Comparison of ENCODE assay signal across 1 cellular context in the genomic region with DNA sequence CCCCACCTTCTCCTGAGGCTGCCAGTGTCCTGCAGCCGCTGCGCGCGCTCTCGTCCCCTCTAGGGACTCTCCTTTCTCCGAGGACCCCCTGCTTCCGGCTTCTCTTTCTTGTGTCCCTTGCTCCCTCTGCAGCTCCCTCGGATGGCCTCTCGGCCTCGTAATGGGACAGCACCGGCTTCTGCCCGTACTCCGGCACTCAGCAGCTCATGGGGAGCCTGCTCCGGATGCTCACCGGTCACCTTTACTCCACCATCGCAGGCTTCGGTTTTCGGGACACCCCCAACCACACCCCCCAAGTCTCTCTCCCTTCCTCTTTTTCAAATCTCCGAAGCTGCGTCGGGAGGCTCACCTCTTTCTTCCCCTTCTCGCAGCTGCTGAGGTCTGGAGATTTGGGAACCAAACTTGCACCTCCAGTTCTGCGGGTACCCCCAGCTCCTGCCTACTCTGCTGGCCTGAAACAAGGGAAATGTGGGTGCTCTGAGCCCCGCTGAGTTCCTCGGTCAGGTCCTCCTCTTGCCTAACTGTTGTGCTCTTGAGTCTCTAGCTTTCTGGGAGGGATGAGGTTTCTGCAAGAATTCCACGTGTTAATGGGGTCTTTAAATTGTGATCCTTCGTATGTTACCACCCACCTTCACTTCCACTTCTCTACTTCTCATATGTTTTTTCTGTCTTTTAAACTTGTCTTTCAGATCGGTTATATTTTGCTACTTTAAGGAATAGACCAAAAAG.
A peak's percentile ranks its signal among the peaks of the same experiment; 100 is the strongest.
TF ChIP-seq lines count a peak whose summit lies in the region.

No MANE protein-coding gene starts in this region.

TF ChIP-seq in K562, 482 proteins besides CTCF, POLR2A, EP300 and RAD21 (continued from another document and continues in another):
- TF ChIP-seq TCF3 (CRISPR knock-in tag; IDR thresholded peaks at IDR 0.05): no peak
- no peak for TF ChIP-seq PCBP1 (IDR thresholded peaks at IDR 0.05; ENCODE audit: low read depth, low read length, poor library complexity, severe bottlenecking)
- no peak for TF ChIP-seq SREBF1 (IDR thresholded peaks at IDR 0.05; ENCODE audit: borderline replicate concordance, low read depth, low read length)
- TF ChIP-seq, protein P1, sequence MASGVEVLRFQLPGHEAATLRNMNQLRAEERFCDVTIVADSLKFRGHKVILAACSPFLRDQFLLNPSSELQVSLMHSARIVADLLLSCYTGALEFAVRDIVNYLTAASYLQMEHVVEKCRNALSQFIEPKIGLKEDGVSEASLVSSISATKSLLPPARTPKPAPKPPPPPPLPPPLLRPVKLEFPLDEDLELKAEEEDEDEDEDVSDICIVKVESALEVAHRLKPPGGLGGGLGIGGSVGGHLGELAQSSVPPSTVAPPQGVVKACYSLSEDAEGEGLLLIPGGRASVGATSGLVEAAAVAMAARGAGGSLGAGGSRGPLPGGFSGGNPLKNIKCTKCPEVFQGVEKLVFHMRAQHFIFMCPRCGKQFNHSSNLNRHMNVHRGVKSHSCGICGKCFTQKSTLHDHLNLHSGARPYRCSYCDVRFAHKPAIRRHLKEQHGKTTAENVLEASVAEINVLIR (CRISPR knock-in tag; IDR thresholded peaks at IDR 0.05): no peak
- TF ChIP-seq ZKSCAN3 (CRISPR knock-in tag; IDR thresholded peaks at IDR 0.05): no peak
- no peak for TF ChIP-seq NR2C1 (IDR thresholded peaks at IDR 0.05)
- no peak for TF ChIP-seq NR2C1 (tag; IDR thresholded peaks at IDR 0.05)
- TF ChIP-seq, protein P2, sequence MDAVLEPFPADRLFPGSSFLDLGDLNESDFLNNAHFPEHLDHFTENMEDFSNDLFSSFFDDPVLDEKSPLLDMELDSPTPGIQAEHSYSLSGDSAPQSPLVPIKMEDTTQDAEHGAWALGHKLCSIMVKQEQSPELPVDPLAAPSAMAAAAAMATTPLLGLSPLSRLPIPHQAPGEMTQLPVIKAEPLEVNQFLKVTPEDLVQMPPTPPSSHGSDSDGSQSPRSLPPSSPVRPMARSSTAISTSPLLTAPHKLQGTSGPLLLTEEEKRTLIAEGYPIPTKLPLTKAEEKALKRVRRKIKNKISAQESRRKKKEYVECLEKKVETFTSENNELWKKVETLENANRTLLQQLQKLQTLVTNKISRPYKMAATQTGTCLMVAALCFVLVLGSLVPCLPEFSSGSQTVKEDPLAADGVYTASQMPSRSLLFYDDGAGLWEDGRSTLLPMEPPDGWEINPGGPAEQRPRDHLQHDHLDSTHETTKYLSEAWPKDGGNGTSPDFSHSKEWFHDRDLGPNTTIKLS (IDR thresholded peaks at IDR 0.05; ENCODE audit: borderline replicate concordance, low read depth): no peak
- TF ChIP-seq ZNF324 (CRISPR knock-in tag; IDR thresholded peaks at IDR 0.05): no peak
- no peak for TF ChIP-seq RBM17 (IDR thresholded peaks at IDR 0.05; ENCODE audit: borderline replicate concordance, low read depth, low read length)
- TF ChIP-seq, protein P3, sequence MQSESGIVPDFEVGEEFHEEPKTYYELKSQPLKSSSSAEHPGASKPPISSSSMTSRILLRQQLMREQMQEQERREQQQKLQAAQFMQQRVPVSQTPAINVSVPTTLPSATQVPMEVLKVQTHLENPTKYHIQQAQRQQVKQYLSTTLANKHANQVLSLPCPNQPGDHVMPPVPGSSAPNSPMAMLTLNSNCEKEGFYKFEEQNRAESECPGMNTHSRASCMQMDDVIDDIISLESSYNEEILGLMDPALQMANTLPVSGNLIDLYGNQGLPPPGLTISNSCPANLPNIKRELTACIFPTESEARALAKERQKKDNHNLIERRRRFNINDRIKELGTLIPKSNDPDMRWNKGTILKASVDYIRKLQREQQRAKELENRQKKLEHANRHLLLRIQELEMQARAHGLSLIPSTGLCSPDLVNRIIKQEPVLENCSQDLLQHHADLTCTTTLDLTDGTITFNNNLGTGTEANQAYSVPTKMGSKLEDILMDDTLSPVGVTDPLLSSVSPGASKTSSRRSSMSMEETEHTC (IDR thresholded peaks at IDR 0.05): no peak
- TF ChIP-seq, protein P4, sequence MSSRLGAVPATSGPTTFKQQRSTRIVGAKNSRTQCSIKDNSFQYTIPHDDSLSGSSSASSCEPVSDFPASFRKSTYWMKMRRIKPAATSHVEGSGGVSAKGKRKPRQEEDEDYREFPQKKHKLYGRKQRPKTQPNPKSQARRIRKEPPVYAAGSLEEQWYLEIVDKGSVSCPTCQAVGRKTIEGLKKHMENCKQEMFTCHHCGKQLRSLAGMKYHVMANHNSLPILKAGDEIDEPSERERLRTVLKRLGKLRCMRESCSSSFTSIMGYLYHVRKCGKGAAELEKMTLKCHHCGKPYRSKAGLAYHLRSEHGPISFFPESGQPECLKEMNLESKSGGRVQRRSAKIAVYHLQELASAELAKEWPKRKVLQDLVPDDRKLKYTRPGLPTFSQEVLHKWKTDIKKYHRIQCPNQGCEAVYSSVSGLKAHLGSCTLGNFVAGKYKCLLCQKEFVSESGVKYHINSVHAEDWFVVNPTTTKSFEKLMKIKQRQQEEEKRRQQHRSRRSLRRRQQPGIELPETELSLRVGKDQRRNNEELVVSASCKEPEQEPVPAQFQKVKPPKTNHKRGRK (tag; IDR thresholded peaks at IDR 0.05): no peak
- no peak for TF ChIP-seq TAL1 (IDR thresholded peaks at IDR 0.05)
- TF ChIP-seq GABPA (tag; conservative IDR thresholded peaks at IDR 0.05; ENCODE audit: low read depth): no peak; the same call in 1 of the 2 replicates
- TF ChIP-seq EGR1 (conservative IDR thresholded peaks at IDR 0.05): no peak
- no peak for TF ChIP-seq MAFF (IDR thresholded peaks at IDR 0.05; ENCODE audit: low read length)
- no peak for TF ChIP-seq MCM7 (IDR thresholded peaks at IDR 0.05)
- TF ChIP-seq FOXK1 (CRISPR knock-in tag; IDR thresholded peaks at IDR 0.05; ENCODE audit: borderline replicate concordance): no peak
- TF ChIP-seq FUS (optimal IDR thresholded peaks at IDR 0.05; ENCODE audit: low read depth, low read length): no peak
- TF ChIP-seq ZNF408 (CRISPR knock-in tag; IDR thresholded peaks at IDR 0.05; ENCODE audit: low read depth): no peak
- TF ChIP-seq, protein P5, sequence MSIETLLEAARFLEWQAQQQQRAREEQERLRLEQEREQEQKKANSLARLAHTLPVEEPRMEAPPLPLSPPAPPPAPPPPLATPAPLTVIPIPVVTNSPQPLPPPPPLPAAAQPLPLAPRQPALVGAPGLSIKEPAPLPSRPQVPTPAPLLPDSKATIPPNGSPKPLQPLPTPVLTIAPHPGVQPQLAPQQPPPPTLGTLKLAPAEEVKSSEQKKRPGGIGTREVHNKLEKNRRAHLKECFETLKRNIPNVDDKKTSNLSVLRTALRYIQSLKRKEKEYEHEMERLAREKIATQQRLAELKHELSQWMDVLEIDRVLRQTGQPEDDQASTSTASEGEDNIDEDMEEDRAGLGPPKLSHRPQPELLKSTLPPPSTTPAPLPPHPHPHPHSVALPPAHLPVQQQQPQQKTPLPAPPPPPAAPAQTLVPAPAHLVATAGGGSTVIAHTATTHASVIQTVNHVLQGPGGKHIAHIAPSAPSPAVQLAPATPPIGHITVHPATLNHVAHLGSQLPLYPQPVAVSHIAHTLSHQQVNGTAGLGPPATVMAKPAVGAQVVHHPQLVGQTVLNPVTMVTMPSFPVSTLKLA (conservative IDR thresholded peaks at IDR 0.05): peak; percentile 29 to 43; a peak in 2 of 4 replicates
- TF ChIP-seq KAT7 (CRISPR knock-in tag; IDR thresholded peaks at IDR 0.05; ENCODE audit: borderline replicate concordance): no peak; the same call in 1 of the 2 replicates
- TF ChIP-seq, protein P6, sequence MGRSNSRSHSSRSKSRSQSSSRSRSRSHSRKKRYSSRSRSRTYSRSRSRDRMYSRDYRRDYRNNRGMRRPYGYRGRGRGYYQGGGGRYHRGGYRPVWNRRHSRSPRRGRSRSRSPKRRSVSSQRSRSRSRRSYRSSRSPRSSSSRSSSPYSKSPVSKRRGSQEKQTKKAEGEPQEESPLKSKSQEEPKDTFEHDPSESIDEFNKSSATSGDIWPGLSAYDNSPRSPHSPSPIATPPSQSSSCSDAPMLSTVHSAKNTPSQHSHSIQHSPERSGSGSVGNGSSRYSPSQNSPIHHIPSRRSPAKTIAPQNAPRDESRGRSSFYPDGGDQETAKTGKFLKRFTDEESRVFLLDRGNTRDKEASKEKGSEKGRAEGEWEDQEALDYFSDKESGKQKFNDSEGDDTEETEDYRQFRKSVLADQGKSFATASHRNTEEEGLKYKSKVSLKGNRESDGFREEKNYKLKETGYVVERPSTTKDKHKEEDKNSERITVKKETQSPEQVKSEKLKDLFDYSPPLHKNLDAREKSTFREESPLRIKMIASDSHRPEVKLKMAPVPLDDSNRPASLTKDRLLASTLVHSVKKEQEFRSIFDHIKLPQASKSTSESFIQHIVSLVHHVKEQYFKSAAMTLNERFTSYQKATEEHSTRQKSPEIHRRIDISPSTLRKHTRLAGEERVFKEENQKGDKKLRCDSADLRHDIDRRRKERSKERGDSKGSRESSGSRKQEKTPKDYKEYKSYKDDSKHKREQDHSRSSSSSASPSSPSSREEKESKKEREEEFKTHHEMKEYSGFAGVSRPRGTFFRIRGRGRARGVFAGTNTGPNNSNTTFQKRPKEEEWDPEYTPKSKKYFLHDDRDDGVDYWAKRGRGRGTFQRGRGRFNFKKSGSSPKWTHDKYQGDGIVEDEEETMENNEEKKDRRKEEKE (IDR thresholded peaks at IDR 0.05; ENCODE audit: borderline replicate concordance in 1 of 2, control insufficient read depth in 1 of 2, low read depth in 2 of 2, low read length in 1 of 2): no peak
- TF ChIP-seq LCOR (CRISPR knock-in tag; IDR thresholded peaks at IDR 0.05): no peak
- TF ChIP-seq SAFB2 (IDR thresholded peaks at IDR 0.05; ENCODE audit: borderline replicate concordance, low read depth, low read length, severe bottlenecking): no peak
- TF ChIP-seq, protein P7, sequence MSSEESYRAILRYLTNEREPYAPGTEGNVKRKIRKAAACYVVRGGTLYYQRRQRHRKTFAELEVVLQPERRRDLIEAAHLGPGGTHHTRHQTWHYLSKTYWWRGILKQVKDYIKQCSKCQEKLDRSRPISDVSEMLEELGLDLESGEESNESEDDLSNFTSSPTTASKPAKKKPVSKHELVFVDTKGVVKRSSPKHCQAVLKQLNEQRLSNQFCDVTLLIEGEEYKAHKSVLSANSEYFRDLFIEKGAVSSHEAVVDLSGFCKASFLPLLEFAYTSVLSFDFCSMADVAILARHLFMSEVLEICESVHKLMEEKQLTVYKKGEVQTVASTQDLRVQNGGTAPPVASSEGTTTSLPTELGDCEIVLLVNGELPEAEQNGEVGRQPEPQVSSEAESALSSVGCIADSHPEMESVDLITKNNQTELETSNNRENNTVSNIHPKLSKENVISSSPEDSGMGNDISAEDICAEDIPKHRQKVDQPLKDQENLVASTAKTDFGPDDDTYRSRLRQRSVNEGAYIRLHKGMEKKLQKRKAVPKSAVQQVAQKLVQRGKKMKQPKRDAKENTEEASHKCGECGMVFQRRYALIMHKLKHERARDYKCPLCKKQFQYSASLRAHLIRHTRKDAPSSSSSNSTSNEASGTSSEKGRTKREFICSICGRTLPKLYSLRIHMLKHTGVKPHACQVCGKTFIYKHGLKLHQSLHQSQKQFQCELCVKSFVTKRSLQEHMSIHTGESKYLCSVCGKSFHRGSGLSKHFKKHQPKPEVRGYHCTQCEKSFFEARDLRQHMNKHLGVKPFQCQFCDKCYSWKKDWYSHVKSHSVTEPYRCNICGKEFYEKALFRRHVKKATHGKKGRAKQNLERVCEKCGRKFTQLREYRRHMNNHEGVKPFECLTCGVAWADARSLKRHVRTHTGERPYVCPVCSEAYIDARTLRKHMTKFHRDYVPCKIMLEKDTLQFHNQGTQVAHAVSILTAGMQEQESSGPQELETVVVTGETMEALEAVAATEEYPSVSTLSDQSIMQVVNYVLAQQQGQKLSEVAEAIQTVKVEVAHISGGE (CRISPR knock-in tag; IDR thresholded peaks at IDR 0.05): 0 out of 6 replicates have a peak, but pooled peaks of 1 of the 3 experiments have one; percentile 19
- TF ChIP-seq PURB (CRISPR knock-in tag; IDR thresholded peaks at IDR 0.05; ENCODE audit: low read depth): no peak
- no peak for TF ChIP-seq CEBPG (CRISPR knock-in tag; IDR thresholded peaks at IDR 0.05)
- TF ChIP-seq CEBPG (tag; conservative IDR thresholded peaks at IDR 0.05 in 1 of 2, IDR thresholded peaks at IDR 0.05 in 1 of 2): no peak
- no peak for TF ChIP-seq NFIX (CRISPR knock-in tag; IDR thresholded peaks at IDR 0.05; ENCODE audit: low read depth)
- no peak for TF ChIP-seq SMARCB1 (IDR thresholded peaks at IDR 0.05; ENCODE audit: insufficient read length, low read depth)
- TF ChIP-seq BACH1 (tag; IDR thresholded peaks at IDR 0.05): no peak
- no peak for TF ChIP-seq ZNF347 (CRISPR knock-in tag; IDR thresholded peaks at IDR 0.05; ENCODE audit: low read depth)
- TF ChIP-seq PHF20 (IDR thresholded peaks at IDR 0.05; ENCODE audit: partially characterized antibody): no peak
- TF ChIP-seq, protein P8, sequence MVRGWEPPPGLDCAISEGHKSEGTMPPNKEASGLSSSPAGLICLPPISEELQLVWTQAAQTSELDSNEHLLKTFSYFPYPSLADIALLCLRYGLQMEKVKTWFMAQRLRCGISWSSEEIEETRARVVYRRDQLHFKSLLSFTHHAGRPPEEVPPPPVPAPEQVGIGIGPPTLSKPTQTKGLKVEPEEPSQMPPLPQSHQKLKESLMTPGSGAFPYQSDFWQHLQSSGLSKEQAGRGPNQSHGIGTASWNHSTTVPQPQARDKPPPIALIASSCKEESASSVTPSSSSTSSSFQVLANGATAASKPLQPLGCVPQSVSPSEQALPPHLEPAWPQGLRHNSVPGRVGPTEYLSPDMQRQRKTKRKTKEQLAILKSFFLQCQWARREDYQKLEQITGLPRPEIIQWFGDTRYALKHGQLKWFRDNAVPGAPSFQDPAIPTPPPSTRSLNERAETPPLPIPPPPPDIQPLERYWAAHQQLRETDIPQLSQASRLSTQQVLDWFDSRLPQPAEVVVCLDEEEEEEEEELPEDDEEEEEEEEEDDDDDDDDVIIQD (CRISPR knock-in tag; IDR thresholded peaks at IDR 0.05): no peak
- TF ChIP-seq SNRNP70 (optimal IDR thresholded peaks at IDR 0.05; ENCODE audit: low read depth, low read length): no peak
- TF ChIP-seq RFX1 (IDR thresholded peaks at IDR 0.05): no peak
- no peak for TF ChIP-seq ZNF717 (CRISPR knock-in tag; IDR thresholded peaks at IDR 0.05)
- TF ChIP-seq TEAD1 (CRISPR knock-in tag; IDR thresholded peaks at IDR 0.05): 0 out of 4 replicates have a peak, but pooled peaks of 1 of the 2 experiments have one; percentile 2
- TF ChIP-seq, protein P9, sequence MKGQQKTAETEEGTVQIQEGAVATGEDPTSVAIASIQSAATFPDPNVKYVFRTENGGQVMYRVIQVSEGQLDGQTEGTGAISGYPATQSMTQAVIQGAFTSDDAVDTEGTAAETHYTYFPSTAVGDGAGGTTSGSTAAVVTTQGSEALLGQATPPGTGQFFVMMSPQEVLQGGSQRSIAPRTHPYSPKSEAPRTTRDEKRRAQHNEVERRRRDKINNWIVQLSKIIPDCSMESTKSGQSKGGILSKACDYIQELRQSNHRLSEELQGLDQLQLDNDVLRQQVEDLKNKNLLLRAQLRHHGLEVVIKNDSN (CRISPR knock-in tag; IDR thresholded peaks at IDR 0.05): no peak
